Comparison of ENCODE assay signal across 8 cellular contexts in the genomic region with DNA sequence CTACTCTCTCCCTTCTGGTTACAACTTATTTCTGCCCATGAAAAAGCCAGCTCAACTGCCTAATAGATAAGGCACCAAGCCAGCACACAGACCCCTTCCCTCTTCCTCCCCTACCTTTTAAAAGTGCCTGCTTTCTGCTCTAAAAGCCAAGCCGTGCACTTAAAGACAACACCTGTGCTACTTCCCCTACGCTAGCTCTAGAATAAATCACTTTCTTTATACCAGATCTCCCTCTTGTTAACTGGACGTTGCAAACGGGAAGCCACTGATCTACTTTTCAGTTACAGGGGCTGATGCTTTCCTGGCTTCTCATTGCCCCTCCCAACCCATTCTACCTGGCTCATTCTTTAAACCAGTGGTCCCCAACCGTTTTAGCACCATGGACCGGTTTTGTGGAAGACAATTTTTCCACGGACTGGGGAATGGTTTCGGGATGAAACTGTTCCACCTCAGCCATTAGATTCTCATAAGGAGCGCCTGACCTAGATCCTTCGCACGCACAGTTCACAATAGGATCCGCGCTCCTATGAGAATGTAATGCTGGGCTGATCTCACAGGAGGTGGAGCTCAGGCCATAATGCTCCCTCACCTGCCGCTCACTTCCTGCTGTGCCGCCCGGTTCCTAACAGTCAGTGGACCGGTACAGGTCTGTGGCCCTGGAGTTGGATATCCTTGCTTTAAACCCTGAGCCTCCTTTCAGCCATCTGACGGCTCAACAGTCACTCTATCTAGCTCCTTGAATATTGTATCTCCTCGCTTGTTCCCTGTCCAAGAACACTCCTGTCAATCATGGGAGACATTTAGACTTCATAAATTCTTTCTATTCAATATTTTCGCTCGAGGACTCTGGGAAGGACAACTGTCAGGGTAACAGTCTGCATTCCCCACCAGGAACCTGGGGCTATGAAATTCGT. TPM values are rescaled to one million over a fixed set of nuclear protein-coding genes. Genes with fewer than 3 reads are reported as not detected.
DNase-seq lines count a peak whose midpoint lies in the region; ATAC-seq and TF ChIP-seq lines count a peak whose summit lies in the region.

No MANE protein-coding gene starts in this region.

- intact Hi-C loops in left lung (cut with DNase I) = no loop called here

- H3K9me3 ChIP-seq in Peyer's patch (no peaks in the 10 kb centered on the region), left lung (peaks cover 0 to 34% of the 10 kb centered on the region in 2 donors)

- H3K4me1 ChIP-seq in Peyer's patch (peaks cover 0 to 8% (median 0%) of the 10 kb centered on the region in 4 donors), left lung (peaks cover 7 to 17% of the 10 kb centered on the region in 2 donors)

- H3K27me3 ChIP-seq in Peyer's patch = no peaks in the 10 kb centered on the region
- H3K27me3 ChIP-seq in left lung = peaks cover 0 to 28% of the 10 kb centered on the region in 2 donors

- peak overlapping the region; percentile 37 to 78 (median 58) for H3K4me3 ChIP-seq in Peyer's patch
- H3K4me3 ChIP-seq in left lung = peak overlapping the region; percentile 65 to 89

- H3K36me3 ChIP-seq in Peyer's patch (peaks cover 0 to 14% (median 0%) of the 10 kb centered on the region in 3 donors), left lung (peaks cover 0 to 12% of the 10 kb centered on the region in 2 donors)

- H3K27ac ChIP-seq in Peyer's patch (peak overlapping the region in 3 of 4 donors; percentile 29 to 73 (median 73)), caudate nucleus (ENCODE audit: low read depth, low read length) (peak overlapping the region; percentile 50), left lung (peak overlapping the region; percentile 33 to 70)

- DNase-seq in Ammon's horn (ENCODE audit: low spot score) = peak; percentile 34
- DNase-seq in Peyer's patch = peak in 2 of 3 donors; percentile 60 to 64
- peak in 45 of 61 donors; percentile 4 to 78 (median 40) for DNase-seq in caudate nucleus (lab: John Stamatoyannopoulos, UW)
- DNase-seq in left lung = peak in 1 of 2 donors; percentile 43
- peak; percentile 17 to 31 for DNase-seq in stimulated activated CD4-positive, alpha-beta T cell treated with anti-CD3 and anti-CD28 coated beads, Interleukin-2, amount 100 ng/mL, for 24 hours
- no peak for DNase-seq in iPS-NIHi7 (ENCODE audit: extremely low spot score)

- TF ChIP-seq CTCF in Peyer's patch (IDR thresholded peaks at IDR 0.05) (no peak), left lung (IDR thresholded peaks at IDR 0.05) (no peak)

- ATAC-seq in HG02623 (IDR thresholded peaks at IDR 0.05; ENCODE audit: unreplicated experiment) (peak; percentile 18), left lung (peak; percentile 73), GM21360 (IDR thresholded peaks at IDR 0.05; ENCODE audit: unreplicated experiment) (no peak)

- TF ChIP-seq POLR2A in Peyer's patch (IDR thresholded peaks at IDR 0.05) = no peak

RNA-seq across cellular contexts. Expression of gene ZNF223, which starts 0.8 kb away (rescaled TPM):
- 10 to 100 TPM in 1 of 4 donors, 1 to 10 TPM in 3; 5.8 to 23.0 (median 8.1) TPM for total RNA-seq in Peyer's patch
- total RNA-seq in left lung = 1 to 10 TPM; 5.0 to 5.1 TPM

RNA-seq across cellular contexts. Expression of gene ZNF284, which starts 21.0 kb away (rescaled TPM):
- total RNA-seq in Peyer's patch = 1 to 10 TPM; 1.6 to 2.9 (median 2.6) TPM
- 1 to 10 TPM; 2.4 to 3.3 TPM for total RNA-seq in left lung

RNA-seq across cellular contexts. Expression of gene ZNF222, which starts 25.8 kb away (rescaled TPM):
- total RNA-seq in Peyer's patch (10 to 100 TPM in 1 of 4 donors, 1 to 10 TPM in 2, not detected in 1; 3.0 to 10.7 (median 3.5) TPM), left lung (1 to 10 TPM; 3.2 to 3.4 TPM)

RNA-seq across cellular contexts. Expression of gene ZNF224, which starts 43.2 kb away (rescaled TPM):
- total RNA-seq in Peyer's patch (10 to 100 TPM; 29.8 to 60.5 (median 48.5) TPM), left lung (10 to 100 TPM; 21.6 to 21.7 TPM)

RNA-seq across cellular contexts. Expression of gene ZNF230, which starts 48.2 kb away (rescaled TPM):
- 10 to 100 TPM in 1 of 4 donors, 1 to 10 TPM in 3; 3.3 to 11.2 (median 4.0) TPM for total RNA-seq in Peyer's patch
- total RNA-seq in left lung = 1 to 10 TPM; 4.0 to 8.1 TPM
